In genomic region chr7:69732203-69732602, GRCh38 we compare ENCODE assay signal across 14 cellular contexts.
A peak's percentile ranks its signal among the peaks of the same experiment; 100 is the strongest.
DNase-seq lines count a peak whose midpoint lies in the region; TF ChIP-seq lines count a peak whose summit lies in the region.
"Had no signal": no experiment of that assay in that cellular context is flagged by ENCODE, and none has a peak within 500 bp of the region (broad histone marks: within the 10 kb centered on the region; RNA-seq: fewer than 3 reads in every experiment).

No MANE protein-coding gene starts in this region.

- TF ChIP-seq CTCF in fibroblast of pulmonary artery (IDR thresholded peaks at IDR 0.05; ENCODE audit: low read length, missing control alignments) (no peak), transverse colon (IDR thresholded peaks at IDR 0.05) (no peak)

- intact Hi-C loops in transverse colon (cut with DNase I; ENCODE audit: low total_unique reads), result no loop called here

- WGBS in transverse colon (ENCODE audit: low coverage in 1 of 2), 2 donors, result 22 to 45% methylated on average over 1 to 2 of the region's 2 CpGs

- no peak overlapping the region for H3K27ac ChIP-seq in transverse colon

- H3K36me3 ChIP-seq in transverse colon, result no peaks in the 10 kb centered on the region

- in situ Hi-C loops in transverse colon (cut with MboI; ENCODE audit: low pct_ligation_motif_present in 1 of 4, low pct_unique_long_range_greater_than_20kb in 1 of 4, low sequenced_read_pairs in 3 of 4), result no loop called here

- TF ChIP-seq POLR2A in transverse colon (IDR thresholded peaks at IDR 0.05), result no peak

- no peak for TF ChIP-seq EP300 in transverse colon (IDR thresholded peaks at IDR 0.05; ENCODE audit: low read depth)

- no peaks in the 10 kb centered on the region for H3K27me3 ChIP-seq in transverse colon

- DNase-seq in NCI-H510A treated with DMSO at 0.1 percent for 48 hours (lab: John Stamatoyannopoulos, UW) (peak; percentile 9), NCI-H510A (lab: John Stamatoyannopoulos, UW) (no peak), NCI-H69 (lab: John Stamatoyannopoulos, UW) (peak; percentile 84), fibroblast of pulmonary artery (ENCODE audit: low read depth) (peak; percentile 4), transverse colon (peak; percentile 19), iPS-NIHi11 (ENCODE audit: low spot score) (no peak), GF-D8 (lab: John Stamatoyannopoulos, UW) (no peak), AG08395 (ENCODE audit: low spot score) (no peak)
- DNase-seq: activated T-cell treated with anti-CD3 and anti-CD28 coated beads, Interleukin-2, amount 50 U/mL, for 1 hour; DMS 273 treated with DMSO at 0.1 percent for 48 hours; KG1; midbrain; NCI-H187 treated with DMSO at 0.1 percent for 48 hours; stimulated activated CD4-positive, alpha-beta T cell treated with anti-CD3 and anti-CD28 coated beads, Interleukin-12 subunit alpha, Interleukin-12 subunit beta, amount 100 ng/mL, for 4 hours had no signal

- H3K4me3 ChIP-seq in fibroblast of pulmonary artery (replicated peaks; ENCODE audit: low read depth, low read length), result no peak overlapping the region
- no peak overlapping the region for H3K4me3 ChIP-seq in transverse colon

- H3K4me1 ChIP-seq in transverse colon, result peaks cover 0 to 10% (median 6%) of the 10 kb centered on the region in 4 donors

- H3K9me3 ChIP-seq in transverse colon, result no peaks in the 10 kb centered on the region

Comparison
In these comparisons a context has a peak if more than half of its experiments do, and no peak if none do; other contexts are left out.
1. DNase-seq: peak in NCI-H510A treated with DMSO at 0.1 percent for 48 hours (single experiment), NCI-H69 (single experiment), fibroblast of pulmonary artery (single experiment) and transverse colon (single experiment); none in NCI-H510A (single experiment), iPS-NIHi11 (single experiment), GF-D8 (single experiment) and AG08395 (single experiment).